8 cellular contexts compared by ENCODE assay signal in genomic region chr11:61871158-61871597, GRCh38. TPM values are rescaled to one million over a fixed set of nuclear protein-coding genes. Genes with fewer than 3 reads are reported as not detected.
DNase-seq lines count a peak whose midpoint lies in the region; ATAC-seq and TF ChIP-seq lines count a peak whose summit lies in the region.

No MANE protein-coding gene starts in this region.

- H2AFZ ChIP-seq in SK-N-SH (ENCODE audit: low read depth) = peak overlapping the region; percentile 57; the same call in 1 of the 2 replicates

- peak; percentile 89 for TF ChIP-seq CTCF in SK-N-SH (IDR thresholded peaks at IDR 0.05)
- TF ChIP-seq CTCF in upper lobe of right lung (IDR thresholded peaks at IDR 0.05) = peak; percentile 86

- ATAC-seq in GM21786 (IDR thresholded peaks at IDR 0.05; ENCODE audit: unreplicated experiment) (peak; percentile 75), upper lobe of right lung (peak; percentile 90)
- peak; percentile 91 to 94 for ATAC-seq in activated naive CD4-positive, alpha-beta T cell treated with anti-CD3 and anti-CD28 coated beads, Interleukin-2, amount 50 U/mL, for 72 hours

- H3K4me3 ChIP-seq in SK-N-SH (ENCODE audit: low read depth in 2 of 2, low read length in 1 of 2) = peak overlapping the region; percentile 12 to 17; a peak in 2 of 4 replicates
- no peak overlapping the region for H3K4me3 ChIP-seq in upper lobe of right lung

- peak; percentile 50 for DNase-seq in DMS153 (lab: John Stamatoyannopoulos, UW)
- peak; percentile 36 for DNase-seq in MV-4-11 (lab: John Stamatoyannopoulos, UW)
- DNase-seq in SK-N-SH = peak; percentile 94
- DNase-seq in activated naive CD4-positive, alpha-beta T cell treated with anti-CD3 and anti-CD28 coated beads, Interleukin-2, amount 50 U/mL, for 72 hours (ENCODE audit: low spot score in 2 of 2) = peak in 1 of 2 donors; percentile 80
- peak; percentile 90 for DNase-seq in cardiac septum (ENCODE audit: low spot score)
- peak; percentile 59 to 98 (median 86) for DNase-seq in posterior cingulate gyrus
- peak; percentile 88 for DNase-seq in upper lobe of right lung

- WGBS in SK-N-SH (ENCODE audit: low lambda C conversion rate) = 13% methylated on average over 22 of the region's 24 CpGs

- H3K27ac ChIP-seq in SK-N-SH (ENCODE audit: low read depth in 2 of 2, low read length in 1 of 2) (no peak overlapping the region), upper lobe of right lung (no peak overlapping the region)

- peak; percentile 88 for TF ChIP-seq RAD21 in SK-N-SH (IDR thresholded peaks at IDR 0.05; ENCODE audit: low read length)

- H3K9me2 ChIP-seq in SK-N-SH = no peaks in the 10 kb centered on the region

- no peaks in the 10 kb centered on the region for H3K9me3 Mint-ChIP-seq in activated naive CD4-positive, alpha-beta T cell treated with anti-CD3 and anti-CD28 coated beads, Interleukin-2, amount 50 U/mL, for 72 hours

- H3K36me3 ChIP-seq in SK-N-SH (replicated peaks in 1 of 2; ENCODE audit: control insufficient read depth in 1 of 2, insufficient read depth in 2 of 2, low read length in 1 of 2) (peaks cover 0 to 5% of the 10 kb centered on the region in 2 experiments), upper lobe of right lung (peaks cover 3% of the 10 kb centered on the region)

- intact Hi-C loops in cardiac septum (cut with DNase I) (loop anchor here (1.0 to 5.0 kb wide), 4 partner anchors 26 to 236 kb away; partner anchors contain the start of gene FADS1), posterior cingulate gyrus (cut with DNase I) (loop anchor here (1.0 to 2.0 kb wide), 2 partner anchors 76 to 238 kb away; no protein-coding TSS in a partner anchor), upper lobe of right lung (cut with DNase I) (no loop called here)

- POLR2A ChIA-PET in SK-N-SH (lab: Yijun Ruan, JAX) = interaction anchor here (0.5 to 1.7 kb wide), 5 partner anchors 31 to 238 kb away, joined by 3 to 5 read pairs (median 4); partner anchors contain the start of genes FEN1 and TMEM258

- H3K27me3 ChIP-seq in SK-N-SH (ENCODE audit: insufficient read depth) (no peaks in the 10 kb centered on the region), upper lobe of right lung (no peaks in the 10 kb centered on the region)

- H3K9ac ChIP-seq in SK-N-SH = no peak overlapping the region

- no peaks in the 10 kb centered on the region for H3K36me3 Mint-ChIP-seq in activated naive CD4-positive, alpha-beta T cell treated with anti-CD3 and anti-CD28 coated beads, Interleukin-2, amount 50 U/mL, for 72 hours

- H4K20me1 ChIP-seq in SK-N-SH (ENCODE audit: insufficient read depth) = no peaks in the 10 kb centered on the region

- CTCF ChIA-PET in SK-N-SH (lab: Yijun Ruan, JAX) = interaction anchor here (0.6 to 10.6 kb wide), 30 partner anchors 8 to 496 kb away, joined by 3 to 91 read pairs (median 4); partner anchors contain the start of genes FADS2, FADS3 and INCENP

- no peaks in the 10 kb centered on the region for H3K9me3 ChIP-seq in SK-N-SH
- H3K9me3 ChIP-seq in upper lobe of right lung = no peaks in the 10 kb centered on the region

- H3K27ac Mint-ChIP-seq in activated naive CD4-positive, alpha-beta T cell treated with anti-CD3 and anti-CD28 coated beads, Interleukin-2, amount 50 U/mL, for 72 hours = peak overlapping the region in 1 of 2 donors; percentile 33

- no peak for TF ChIP-seq EP300 in SK-N-SH (IDR thresholded peaks at IDR 0.05; ENCODE audit: borderline replicate concordance in 1 of 2, low read depth in 1 of 2, low read length in 1 of 2)

- peaks cover 0 to 13% of the 10 kb centered on the region in 2 experiments; a peak in 2 of 4 replicates for H3K4me1 ChIP-seq in SK-N-SH (ENCODE audit: control insufficient read depth in 1 of 2, insufficient read depth in 2 of 2, low read depth in 1 of 2, low read length in 1 of 2)
- no peaks in the 10 kb centered on the region for H3K4me1 ChIP-seq in upper lobe of right lung

- peak overlapping the region; percentile 55; the same call in 1 of the 2 replicates for H3K4me2 ChIP-seq in SK-N-SH

- no peaks in the 10 kb centered on the region for H3F3A ChIP-seq in SK-N-SH (replicated peaks; ENCODE audit: insufficient read depth)

- H3K79me2 ChIP-seq in SK-N-SH (ENCODE audit: insufficient read depth) = no peaks in the 10 kb centered on the region

TF ChIP-seq in SK-N-SH, 30 proteins besides CTCF, POLR2A, EP300 and RAD21:
- TF ChIP-seq NRF1 (IDR thresholded peaks at IDR 0.05; ENCODE audit: low read depth, low read length) (0 out of 2 replicates have a peak, but pooled peaks have one; percentile 30), MAX (IDR thresholded peaks at IDR 0.05; ENCODE audit: low read depth) (peak; percentile 47; the same call in 1 of the 2 replicates), SMC3 (IDR thresholded peaks at IDR 0.05; ENCODE audit: low read depth, low read length) (peak; percentile 89), MXI1 (IDR thresholded peaks at IDR 0.05; ENCODE audit: low read depth, low read length) (peak; percentile 26; the same call in 1 of the 2 replicates), MEF2A (IDR thresholded peaks at IDR 0.05; ENCODE audit: borderline replicate concordance, low read depth) (no peak), EZH2phosphoT487 (IDR thresholded peaks at IDR 0.05; ENCODE audit: borderline replicate concordance, low read depth) (no peak), RXRA (IDR thresholded peaks at IDR 0.05; ENCODE audit: borderline replicate concordance, low read depth) (no peak)

RNA-seq across cellular contexts. Expression of gene FADS3, which starts 20.2 kb away (rescaled TPM):
- 93.3 and 116 TPM in 2 replicates for polyA plus RNA-seq in SK-N-SH (2012; rRNA removed)
- polyA plus RNA-seq in SK-N-SH (2012; cell fraction: cytosol; rRNA removed) = 20.9 and 32.5 TPM in 2 replicates
- polyA plus RNA-seq in SK-N-SH (2012; cell fraction: nucleus; rRNA removed) = 761 and 764 TPM in 2 replicates
- total RNA-seq in activated naive CD4-positive, alpha-beta T cell treated with anti-CD3 and anti-CD28 coated beads, Interleukin-2, amount 50 U/mL, for 72 hours = 10 to 100 TPM in 1 of 2 donors, 1 to 10 TPM in 1; 8.8 to 11.4 TPM
- total RNA-seq in cardiac septum = 126 TPM
- 68.5 TPM for total RNA-seq in upper lobe of right lung

RNA-seq across cellular contexts. Expression of gene FADS2, which starts 43.1 kb away (rescaled TPM):
- polyA plus RNA-seq in SK-N-SH (2012; rRNA removed) = 67.8 and 77.1 TPM in 2 replicates
- 35.0 and 46.7 TPM in 2 replicates for polyA plus RNA-seq in SK-N-SH (2012; cell fraction: cytosol; rRNA removed)
- polyA plus RNA-seq in SK-N-SH (2012; cell fraction: nucleus; rRNA removed) = 81.1 and 91.8 TPM in 2 replicates
- 10 to 100 TPM; 42.6 to 55.1 TPM for total RNA-seq in activated naive CD4-positive, alpha-beta T cell treated with anti-CD3 and anti-CD28 coated beads, Interleukin-2, amount 50 U/mL, for 72 hours
- 25.8 TPM for total RNA-seq in cardiac septum
- 75.1 TPM for total RNA-seq in upper lobe of right lung

RNA-seq across cellular contexts. Expression of gene RAB3IL1, which starts 46.2 kb away (rescaled TPM):
- 9.8 and 10.2 TPM in 2 replicates for polyA plus RNA-seq in SK-N-SH (2012; rRNA removed)
- polyA plus RNA-seq in SK-N-SH (2012; cell fraction: cytosol; rRNA removed) = 4.8 and 7.2 TPM in 2 replicates
- polyA plus RNA-seq in SK-N-SH (2012; cell fraction: nucleus; rRNA removed) = 14.6 and 16.0 TPM in 2 replicates
- total RNA-seq in activated naive CD4-positive, alpha-beta T cell treated with anti-CD3 and anti-CD28 coated beads, Interleukin-2, amount 50 U/mL, for 72 hours = under 1 TPM in 1 of 2 donors, not detected in 1; 0.33 TPM
- total RNA-seq in cardiac septum (9.4 TPM), upper lobe of right lung (10.6 TPM)

RNA-seq across cellular contexts. Expression of gene FADS1, which starts 54.4 kb away (rescaled TPM):
- polyA plus RNA-seq in SK-N-SH (2012; rRNA removed) = 20.6 and 26.4 TPM in 2 replicates
- polyA plus RNA-seq in SK-N-SH (2012; cell fraction: cytosol; rRNA removed) = 13.8 and 18.5 TPM in 2 replicates
- 17.8 and 27.8 TPM in 2 replicates for polyA plus RNA-seq in SK-N-SH (2012; cell fraction: nucleus; rRNA removed)
- total RNA-seq in activated naive CD4-positive, alpha-beta T cell treated with anti-CD3 and anti-CD28 coated beads, Interleukin-2, amount 50 U/mL, for 72 hours = 10 to 100 TPM; 16.1 to 28.9 TPM
- 34.0 TPM for total RNA-seq in cardiac septum
- total RNA-seq in upper lobe of right lung = 68.0 TPM
